30 cellular contexts compared by ENCODE assay signal in genomic region chr5:27578280-27578679, GRCh38.
"Had no signal": no experiment of that assay in that cellular context is flagged by ENCODE, and none has a peak within 500 bp of the region (broad histone marks: within the 10 kb centered on the region; RNA-seq: fewer than 3 reads in every experiment).

No MANE protein-coding gene starts in this region.

- DNase-seq: activated CD4-positive, alpha-beta T cell treated with anti-CD3 and anti-CD28 coated beads, Interleukin-2, amount 10 ng/mL, durations not matched to agents 24 days and 14 days; activated CD4-positive, alpha-beta T cell treated with anti-CD3 and anti-CD28 coated beads, Interleukin-2, amount 50 U/mL, for 4 hours; activated CD8-positive, alpha-beta T cell treated with anti-CD3 and anti-CD28 coated beads for 36 hours; activated effector memory CD4-positive, alpha-beta T cell treated with anti-CD3 and anti-CD28 coated beads, Interleukin-2, amount 50 U/mL, for 16 hours; activated naive CD4-positive, alpha-beta T cell; activated naive CD4-positive, alpha-beta T cell treated with anti-CD3 and anti-CD28 coated beads, Interleukin-2, amount 50 U/mL, for 16 hours; activated naive CD8-positive, alpha-beta T cell treated with anti-CD3 and anti-CD28 coated beads for 36 hours; activated T-cell treated with anti-CD3 and anti-CD28 coated beads, Interleukin-2, amount 50 U/mL, for 1 hour; activated T-cell treated with anti-CD3 and anti-CD28 coated beads, Interleukin-2, amount 50 U/mL, for 72 hours; amniotic stem cell; aorta; brain microvascular endothelial cell; MM.1S; MV-4-11; NCI-H1092; NCI-H1436 treated with DMSO at 0.1 percent for 48 hours; NCI-H1694 treated with DMSO at 0.1 percent for 48 hours; NCI-H2029; NCI-H510A; NCI-H526; NCI-H748 treated with DMSO at 0.1 percent for 48 hours; NK-92 treated with Interleukin-12 subunit alpha and Interleukin-12 subunit beta, amount 100 ng/mL, for 24 hours; PC-9; SHP77; SJCRH30; T1000 had no signal

- H3K27ac ChIP-seq: brain microvascular endothelial cell, cardiac muscle cell, PC-9, SJCRH30, SK-N-MC had no signal

- H3K4me2 ChIP-seq: PC-9 had no signal

- H3K36me3 Mint-ChIP-seq: activated naive CD8-positive, alpha-beta T cell treated with anti-CD3 and anti-CD28 coated beads for 36 hours had no signal

- H3K27ac Mint-ChIP-seq: activated CD4-positive, alpha-beta T cell treated with anti-CD3 and anti-CD28 coated beads, Interleukin-2, amount 10 ng/mL, durations not matched to agents 24 days and 14 days; activated CD8-positive, alpha-beta T cell treated with anti-CD3 and anti-CD28 coated beads for 36 hours; activated naive CD8-positive, alpha-beta T cell treated with anti-CD3 and anti-CD28 coated beads for 36 hours; activated T-cell treated with anti-CD3 and anti-CD28 coated beads, Interleukin-2, amount 50 U/mL, for 72 hours; activated T-helper 17 cell treated with anti-CD3 and anti-CD28 coated beads, Interleukin-2, amount 50 U/mL, for 72 hours had no signal

- H3K9me3 ChIP-seq: SJCRH30 had no signal

- H2AFZ ChIP-seq: PC-9 had no signal

- ATAC-seq: activated CD8-positive, alpha-beta T cell treated with anti-CD3 and anti-CD28 coated beads for 36 hours; activated T-cell treated with anti-CD3 and anti-CD28 coated beads, Interleukin-2, amount 50 U/mL, for 72 hours; activated T-helper 17 cell treated with anti-CD3 and anti-CD28 coated beads, Interleukin-2, amount 50 U/mL, for 72 hours had no signal

- H3K4me3 ChIP-seq: cardiac muscle cell, PC-9, SJCRH30, SK-N-MC had no signal

- H3K27me3 ChIP-seq: brain microvascular endothelial cell, cardiac muscle cell, SJCRH30 had no signal

- H3K27me3 Mint-ChIP-seq: activated CD4-positive, alpha-beta T cell treated with anti-CD3 and anti-CD28 coated beads, Interleukin-2, amount 10 ng/mL, durations not matched to agents 24 days and 14 days; activated CD8-positive, alpha-beta T cell treated with anti-CD3 and anti-CD28 coated beads for 36 hours; activated naive CD8-positive, alpha-beta T cell treated with anti-CD3 and anti-CD28 coated beads for 36 hours; activated T-helper 17 cell treated with anti-CD3 and anti-CD28 coated beads, Interleukin-2, amount 50 U/mL, for 72 hours; central memory CD8-positive, alpha-beta T cell had no signal

- H3K4me1 Mint-ChIP-seq: activated CD4-positive, alpha-beta T cell treated with anti-CD3 and anti-CD28 coated beads, Interleukin-2, amount 10 ng/mL, durations not matched to agents 24 days and 14 days; activated naive CD8-positive, alpha-beta T cell treated with anti-CD3 and anti-CD28 coated beads for 36 hours; activated T-helper 17 cell treated with anti-CD3 and anti-CD28 coated beads, Interleukin-2, amount 50 U/mL, for 72 hours; central memory CD8-positive, alpha-beta T cell had no signal

- H3K36me3 ChIP-seq: brain microvascular endothelial cell, cardiac muscle cell, SJCRH30 had no signal

- H3K4me1 ChIP-seq: SJCRH30 had no signal

- H3K4me3 Mint-ChIP-seq: activated CD4-positive, alpha-beta T cell treated with anti-CD3 and anti-CD28 coated beads, Interleukin-2, amount 10 ng/mL, durations not matched to agents 24 days and 14 days; activated CD8-positive, alpha-beta T cell treated with anti-CD3 and anti-CD28 coated beads for 36 hours; activated naive CD8-positive, alpha-beta T cell treated with anti-CD3 and anti-CD28 coated beads for 36 hours; activated T-cell treated with anti-CD3 and anti-CD28 coated beads, Interleukin-2, amount 50 U/mL, for 72 hours; activated T-helper 17 cell treated with anti-CD3 and anti-CD28 coated beads, Interleukin-2, amount 50 U/mL, for 72 hours; central memory CD8-positive, alpha-beta T cell had no signal
